ENCODE assay signal across 18 cellular contexts in the genomic region with DNA sequence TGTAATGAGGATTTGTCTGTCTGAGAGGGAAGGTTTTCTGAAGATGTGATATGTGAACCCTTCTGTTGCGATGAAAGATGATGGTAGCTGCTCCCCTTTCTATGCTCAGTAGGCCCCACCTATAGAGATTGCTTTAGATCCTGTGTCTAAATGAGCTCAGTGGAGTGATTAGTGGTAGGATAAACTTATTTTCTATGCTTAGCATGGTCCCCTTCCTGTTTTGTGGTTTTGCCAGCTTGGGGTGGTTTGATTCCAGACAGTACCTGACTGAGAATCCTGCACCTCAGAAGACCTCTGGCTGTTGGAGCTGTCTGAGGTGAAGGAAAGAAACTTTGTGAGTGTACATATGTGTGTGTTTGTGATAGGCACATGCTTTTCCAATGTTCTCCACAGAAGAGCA. TPM values are rescaled to one million over a fixed set of nuclear protein-coding genes. Genes with fewer than 3 reads are reported as not detected.
DNase-seq lines count a peak whose midpoint lies in the region; ATAC-seq lines count a peak whose summit lies in the region.
"Had no signal": no experiment of that assay in that cellular context is flagged by ENCODE, and none has a peak within 500 bp of the region (broad histone marks: within the 10 kb centered on the region; RNA-seq: fewer than 3 reads in every experiment).

No MANE protein-coding gene starts in this region.

- H3K4me1 ChIP-seq in effector memory CD4-positive, alpha-beta T cell (ENCODE audit: control insufficient read depth, insufficient read depth, low read length, poor library complexity, severe bottlenecking) = peaks cover 58% of the 10 kb centered on the region
- H3K4me1 ChIP-seq: pancreas had no signal

- H3K9me3 ChIP-seq in T-helper 17 cell (ENCODE audit: control insufficient read depth, low read length, poor library complexity, severe bottlenecking) = no peaks in the 10 kb centered on the region
- no peaks in the 10 kb centered on the region for H3K9me3 ChIP-seq in effector memory CD4-positive, alpha-beta T cell (ENCODE audit: control insufficient read depth, low read length)
- H3K9me3 ChIP-seq: pancreas, sigmoid colon, thoracic aorta had no signal

- H3K9me3 Mint-ChIP-seq in activated naive CD4-positive, alpha-beta T cell treated with anti-CD3 and anti-CD28 coated beads, Interleukin-2, amount 50 U/mL, for 24 hours = no peaks in the 10 kb centered on the region
- H3K9me3 Mint-ChIP-seq in stimulated activated naive CD8-positive, alpha-beta T cell treated with anti-CD3 and anti-CD28 coated beads, Interleukin-15, amount 100 ng/mL, for 72 hours = no peaks in the 10 kb centered on the region

- H3K27ac ChIP-seq in effector memory CD4-positive, alpha-beta T cell (ENCODE audit: insufficient read depth, low read length, poor library complexity, severe bottlenecking) = peak overlapping the region; percentile 32

- H3K36me3 Mint-ChIP-seq in activated naive CD4-positive, alpha-beta T cell treated with anti-CD3 and anti-CD28 coated beads, Interleukin-2, amount 50 U/mL, for 24 hours = peaks cover 11% of the 10 kb centered on the region
- no peaks in the 10 kb centered on the region for H3K36me3 Mint-ChIP-seq in T-helper 17 cell (ENCODE audit: low read depth)
- H3K36me3 Mint-ChIP-seq: brain had no signal

- intact Hi-C loops in left colon (cut with DNase I, micrococcal nuclease) = no loop called here

- H3K4me3 Mint-ChIP-seq in activated naive CD4-positive, alpha-beta T cell treated with anti-CD3 and anti-CD28 coated beads, Interleukin-2, amount 50 U/mL, for 24 hours = peak overlapping the region; percentile 49
- peak overlapping the region; percentile 71 for H3K4me3 Mint-ChIP-seq in T-helper 17 cell
- H3K4me3 Mint-ChIP-seq in stimulated activated naive CD8-positive, alpha-beta T cell treated with anti-CD3 and anti-CD28 coated beads, Interleukin-15, amount 100 ng/mL, for 72 hours = peak overlapping the region; percentile 56 to 69
- H3K4me3 Mint-ChIP-seq: brain had no signal

- no peak for ATAC-seq in T-helper 17 cell
- no peak for ATAC-seq in stimulated activated naive CD8-positive, alpha-beta T cell treated with anti-CD3 and anti-CD28 coated beads, Interleukin-15, amount 100 ng/mL, for 72 hours
- no peak for ATAC-seq in GM18498 (IDR thresholded peaks at IDR 0.05; ENCODE audit: unreplicated experiment)
- ATAC-seq in left colon = no peak
- ATAC-seq: esophagus mucosa, Panc1, pancreas had no signal

- no peak for DNase-seq in activated naive CD4-positive, alpha-beta T cell treated with Interleukin-2 at 50 U/mL for 16 hours
- DNase-seq in T-helper 17 cell = no peak
- no peak for DNase-seq in effector memory CD4-positive, alpha-beta T cell
- no peak for DNase-seq in stimulated activated naive CD8-positive, alpha-beta T cell treated with anti-CD3 and anti-CD28 coated beads, Interleukin-15, amount 100 ng/mL, for 72 hours
- DNase-seq in NCI-H1930 (lab: John Stamatoyannopoulos, UW) = no peak
- no peak for DNase-seq in left colon
- DNase-seq: activated gamma-delta T cell treated with Interleukin-2 at 50 U/mL for 16 hours; DMS79 treated with DMSO at 0.1 percent for 48 hours; NCI-H69; pancreas; sigmoid colon; stimulated activated CD4-positive, alpha-beta T cell treated with anti-CD3 and anti-CD28 coated beads, Interleukin-2, amount 100 ng/mL, for 48 hours had no signal

- peaks cover 87% of the 10 kb centered on the region for H3K4me1 Mint-ChIP-seq in activated naive CD4-positive, alpha-beta T cell treated with anti-CD3 and anti-CD28 coated beads, Interleukin-2, amount 50 U/mL, for 24 hours
- peaks cover 50% of the 10 kb centered on the region for H3K4me1 Mint-ChIP-seq in T-helper 17 cell
- peaks cover 85% of the 10 kb centered on the region for H3K4me1 Mint-ChIP-seq in stimulated activated naive CD8-positive, alpha-beta T cell treated with anti-CD3 and anti-CD28 coated beads, Interleukin-15, amount 100 ng/mL, for 72 hours

- peak overlapping the region; percentile 80 for H3K27ac Mint-ChIP-seq in activated naive CD4-positive, alpha-beta T cell treated with anti-CD3 and anti-CD28 coated beads, Interleukin-2, amount 50 U/mL, for 24 hours
- H3K27ac Mint-ChIP-seq in T-helper 17 cell = peak overlapping the region; percentile 98
- peak overlapping the region; percentile 19 to 48 for H3K27ac Mint-ChIP-seq in stimulated activated naive CD8-positive, alpha-beta T cell treated with anti-CD3 and anti-CD28 coated beads, Interleukin-15, amount 100 ng/mL, for 72 hours
- H3K27ac Mint-ChIP-seq: brain had no signal

- no peaks in the 10 kb centered on the region for H3K27me3 ChIP-seq in effector memory CD4-positive, alpha-beta T cell (replicated peaks; ENCODE audit: control insufficient read depth, insufficient read depth, low read length, poor library complexity, severe bottlenecking)
- H3K27me3 ChIP-seq: pancreas, sigmoid colon had no signal

- H3K4me3 ChIP-seq in effector memory CD4-positive, alpha-beta T cell (ENCODE audit: insufficient read depth, low read depth, low read length, poor library complexity, severe bottlenecking) = peak overlapping the region; percentile 12
- H3K4me3 ChIP-seq: pancreas, sigmoid colon, thoracic aorta had no signal

- no peaks in the 10 kb centered on the region for H3K27me3 Mint-ChIP-seq in activated naive CD4-positive, alpha-beta T cell treated with anti-CD3 and anti-CD28 coated beads, Interleukin-2, amount 50 U/mL, for 24 hours
- no peaks in the 10 kb centered on the region for H3K27me3 Mint-ChIP-seq in T-helper 17 cell
- H3K27me3 Mint-ChIP-seq in stimulated activated naive CD8-positive, alpha-beta T cell treated with anti-CD3 and anti-CD28 coated beads, Interleukin-15, amount 100 ng/mL, for 72 hours = no peaks in the 10 kb centered on the region

- no peaks in the 10 kb centered on the region for H3K36me3 ChIP-seq in effector memory CD4-positive, alpha-beta T cell (ENCODE audit: control insufficient read depth, insufficient read depth, low read length)
- H3K36me3 ChIP-seq: pancreas, sigmoid colon, thoracic aorta had no signal

RNA-seq across cellular contexts. Expression of a gene that starts 17.7 kb away (rescaled TPM):
- total RNA-seq in T-helper 17 cell (100 to 1,000 TPM; 344 to 390 TPM), left colon (10 to 100 TPM; 24.8 to 52.8 TPM)

Comparison
In these comparisons a context has a peak if more than half of its experiments do, and no peak if none do; other contexts are left out.
1. H3K27ac Mint-ChIP-seq: peak in every context shown above with its lines; median percentile 98 in T-helper 17 cell; 80 in activated naive CD4-positive, alpha-beta T cell treated with anti-CD3 and anti-CD28 coated beads, Interleukin-2, amount 50 U/mL, for 24 hours; 34 in stimulated activated naive CD8-positive, alpha-beta T cell treated with anti-CD3 and anti-CD28 coated beads, Interleukin-15, amount 100 ng/mL, for 72 hours.
2. RNA of a gene that starts 17.7 kb away (total RNA-seq): 344 to 390 TPM in T-helper 17 cell; 24.8 to 52.8 TPM in left colon; every median in the first group is over 4 times any median in the second.
3. Peak in every context shown above with its lines, with median percentiles within 50 percentile points of each other: H3K4me3 Mint-ChIP-seq.